2 cellular contexts compared by ENCODE assay signal in the genomic region with DNA sequence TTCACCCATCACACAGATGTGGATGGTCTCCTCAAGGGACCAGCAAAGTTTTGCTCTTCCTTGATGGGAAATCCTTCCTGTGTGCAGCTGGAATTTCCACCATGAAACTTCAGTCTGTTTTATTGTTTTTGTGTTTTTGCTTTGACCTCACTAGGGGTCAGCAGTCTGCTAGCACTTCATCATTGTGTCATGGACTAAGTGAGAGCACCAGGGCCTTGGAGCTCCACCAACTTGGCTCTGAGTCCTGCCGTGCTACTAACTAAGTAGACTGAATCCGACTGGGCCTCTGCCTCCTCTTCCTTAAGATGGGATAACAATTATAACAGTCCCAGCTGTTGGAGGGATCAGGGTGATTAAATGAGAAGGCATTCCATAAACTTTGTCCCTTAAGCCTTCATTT.
TF ChIP-seq lines count a peak whose summit lies in the region.

No MANE protein-coding gene starts in this region.

TF ChIP-seq in H1, 55 proteins besides CTCF, POLR2A, EP300 and RAD21 (continued from another document):
- TF ChIP-seq, protein P1, sequence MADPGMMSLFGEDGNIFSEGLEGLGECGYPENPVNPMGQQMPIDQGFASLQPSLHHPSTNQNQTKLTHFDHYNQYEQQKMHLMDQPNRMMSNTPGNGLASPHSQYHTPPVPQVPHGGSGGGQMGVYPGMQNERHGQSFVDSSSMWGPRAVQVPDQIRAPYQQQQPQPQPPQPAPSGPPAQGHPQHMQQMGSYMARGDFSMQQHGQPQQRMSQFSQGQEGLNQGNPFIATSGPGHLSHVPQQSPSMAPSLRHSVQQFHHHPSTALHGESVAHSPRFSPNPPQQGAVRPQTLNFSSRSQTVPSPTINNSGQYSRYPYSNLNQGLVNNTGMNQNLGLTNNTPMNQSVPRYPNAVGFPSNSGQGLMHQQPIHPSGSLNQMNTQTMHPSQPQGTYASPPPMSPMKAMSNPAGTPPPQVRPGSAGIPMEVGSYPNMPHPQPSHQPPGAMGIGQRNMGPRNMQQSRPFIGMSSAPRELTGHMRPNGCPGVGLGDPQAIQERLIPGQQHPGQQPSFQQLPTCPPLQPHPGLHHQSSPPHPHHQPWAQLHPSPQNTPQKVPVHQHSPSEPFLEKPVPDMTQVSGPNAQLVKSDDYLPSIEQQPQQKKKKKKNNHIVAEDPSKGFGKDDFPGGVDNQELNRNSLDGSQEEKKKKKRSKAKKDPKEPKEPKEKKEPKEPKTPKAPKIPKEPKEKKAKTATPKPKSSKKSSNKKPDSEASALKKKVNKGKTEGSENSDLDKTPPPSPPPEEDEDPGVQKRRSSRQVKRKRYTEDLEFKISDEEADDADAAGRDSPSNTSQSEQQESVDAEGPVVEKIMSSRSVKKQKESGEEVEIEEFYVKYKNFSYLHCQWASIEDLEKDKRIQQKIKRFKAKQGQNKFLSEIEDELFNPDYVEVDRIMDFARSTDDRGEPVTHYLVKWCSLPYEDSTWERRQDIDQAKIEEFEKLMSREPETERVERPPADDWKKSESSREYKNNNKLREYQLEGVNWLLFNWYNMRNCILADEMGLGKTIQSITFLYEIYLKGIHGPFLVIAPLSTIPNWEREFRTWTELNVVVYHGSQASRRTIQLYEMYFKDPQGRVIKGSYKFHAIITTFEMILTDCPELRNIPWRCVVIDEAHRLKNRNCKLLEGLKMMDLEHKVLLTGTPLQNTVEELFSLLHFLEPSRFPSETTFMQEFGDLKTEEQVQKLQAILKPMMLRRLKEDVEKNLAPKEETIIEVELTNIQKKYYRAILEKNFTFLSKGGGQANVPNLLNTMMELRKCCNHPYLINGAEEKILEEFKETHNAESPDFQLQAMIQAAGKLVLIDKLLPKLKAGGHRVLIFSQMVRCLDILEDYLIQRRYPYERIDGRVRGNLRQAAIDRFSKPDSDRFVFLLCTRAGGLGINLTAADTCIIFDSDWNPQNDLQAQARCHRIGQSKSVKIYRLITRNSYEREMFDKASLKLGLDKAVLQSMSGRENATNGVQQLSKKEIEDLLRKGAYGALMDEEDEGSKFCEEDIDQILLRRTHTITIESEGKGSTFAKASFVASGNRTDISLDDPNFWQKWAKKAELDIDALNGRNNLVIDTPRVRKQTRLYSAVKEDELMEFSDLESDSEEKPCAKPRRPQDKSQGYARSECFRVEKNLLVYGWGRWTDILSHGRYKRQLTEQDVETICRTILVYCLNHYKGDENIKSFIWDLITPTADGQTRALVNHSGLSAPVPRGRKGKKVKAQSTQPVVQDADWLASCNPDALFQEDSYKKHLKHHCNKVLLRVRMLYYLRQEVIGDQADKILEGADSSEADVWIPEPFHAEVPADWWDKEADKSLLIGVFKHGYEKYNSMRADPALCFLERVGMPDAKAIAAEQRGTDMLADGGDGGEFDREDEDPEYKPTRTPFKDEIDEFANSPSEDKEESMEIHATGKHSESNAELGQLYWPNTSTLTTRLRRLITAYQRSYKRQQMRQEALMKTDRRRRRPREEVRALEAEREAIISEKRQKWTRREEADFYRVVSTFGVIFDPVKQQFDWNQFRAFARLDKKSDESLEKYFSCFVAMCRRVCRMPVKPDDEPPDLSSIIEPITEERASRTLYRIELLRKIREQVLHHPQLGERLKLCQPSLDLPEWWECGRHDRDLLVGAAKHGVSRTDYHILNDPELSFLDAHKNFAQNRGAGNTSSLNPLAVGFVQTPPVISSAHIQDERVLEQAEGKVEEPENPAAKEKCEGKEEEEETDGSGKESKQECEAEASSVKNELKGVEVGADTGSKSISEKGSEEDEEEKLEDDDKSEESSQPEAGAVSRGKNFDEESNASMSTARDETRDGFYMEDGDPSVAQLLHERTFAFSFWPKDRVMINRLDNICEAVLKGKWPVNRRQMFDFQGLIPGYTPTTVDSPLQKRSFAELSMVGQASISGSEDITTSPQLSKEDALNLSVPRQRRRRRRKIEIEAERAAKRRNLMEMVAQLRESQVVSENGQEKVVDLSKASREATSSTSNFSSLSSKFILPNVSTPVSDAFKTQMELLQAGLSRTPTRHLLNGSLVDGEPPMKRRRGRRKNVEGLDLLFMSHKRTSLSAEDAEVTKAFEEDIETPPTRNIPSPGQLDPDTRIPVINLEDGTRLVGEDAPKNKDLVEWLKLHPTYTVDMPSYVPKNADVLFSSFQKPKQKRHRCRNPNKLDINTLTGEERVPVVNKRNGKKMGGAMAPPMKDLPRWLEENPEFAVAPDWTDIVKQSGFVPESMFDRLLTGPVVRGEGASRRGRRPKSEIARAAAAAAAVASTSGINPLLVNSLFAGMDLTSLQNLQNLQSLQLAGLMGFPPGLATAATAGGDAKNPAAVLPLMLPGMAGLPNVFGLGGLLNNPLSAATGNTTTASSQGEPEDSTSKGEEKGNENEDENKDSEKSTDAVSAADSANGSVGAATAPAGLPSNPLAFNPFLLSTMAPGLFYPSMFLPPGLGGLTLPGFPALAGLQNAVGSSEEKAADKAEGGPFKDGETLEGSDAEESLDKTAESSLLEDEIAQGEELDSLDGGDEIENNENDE (IDR thresholded peaks at IDR 0.05; ENCODE audit: insufficient replicate concordance, low read length): no peak
- TF ChIP-seq SIRT6 (IDR thresholded peaks at IDR 0.05; ENCODE audit: low read length): no peak
- TF ChIP-seq BCL11A (IDR thresholded peaks at IDR 0.05; ENCODE audit: low read depth in 2 of 2, low read length in 2 of 2): no peak
- TF ChIP-seq POLR2AphosphoS5 (IDR thresholded peaks at IDR 0.05; ENCODE audit: low read depth, low read length): no peak
- no peak for TF ChIP-seq SIX5 (IDR thresholded peaks at IDR 0.05; ENCODE audit: low read depth, low read length)
- TF ChIP-seq PHF8 (conservative IDR thresholded peaks at IDR 0.05; ENCODE audit: low read depth, low read length): no peak
- TF ChIP-seq GABPA (IDR thresholded peaks at IDR 0.05; ENCODE audit: borderline replicate concordance, insufficient read depth, low read length): no peak
- no peak for TF ChIP-seq CEBPB (IDR thresholded peaks at IDR 0.05; ENCODE audit: low read depth, low read length)
- TF ChIP-seq FOSL1 (IDR thresholded peaks at IDR 0.05; ENCODE audit: insufficient read depth, low read depth, low read length): no peak
- TF ChIP-seq CBX8 (IDR thresholded peaks at IDR 0.05; ENCODE audit: borderline replicate concordance, low read depth, low read length): no peak
- TF ChIP-seq POU5F1 (IDR thresholded peaks at IDR 0.05; ENCODE audit: low read depth, low read length): no peak

TF ChIP-seq in HepG2, 621 proteins besides CTCF, POLR2A, EP300 and RAD21:
- TF ChIP-seq, protein P2, sequence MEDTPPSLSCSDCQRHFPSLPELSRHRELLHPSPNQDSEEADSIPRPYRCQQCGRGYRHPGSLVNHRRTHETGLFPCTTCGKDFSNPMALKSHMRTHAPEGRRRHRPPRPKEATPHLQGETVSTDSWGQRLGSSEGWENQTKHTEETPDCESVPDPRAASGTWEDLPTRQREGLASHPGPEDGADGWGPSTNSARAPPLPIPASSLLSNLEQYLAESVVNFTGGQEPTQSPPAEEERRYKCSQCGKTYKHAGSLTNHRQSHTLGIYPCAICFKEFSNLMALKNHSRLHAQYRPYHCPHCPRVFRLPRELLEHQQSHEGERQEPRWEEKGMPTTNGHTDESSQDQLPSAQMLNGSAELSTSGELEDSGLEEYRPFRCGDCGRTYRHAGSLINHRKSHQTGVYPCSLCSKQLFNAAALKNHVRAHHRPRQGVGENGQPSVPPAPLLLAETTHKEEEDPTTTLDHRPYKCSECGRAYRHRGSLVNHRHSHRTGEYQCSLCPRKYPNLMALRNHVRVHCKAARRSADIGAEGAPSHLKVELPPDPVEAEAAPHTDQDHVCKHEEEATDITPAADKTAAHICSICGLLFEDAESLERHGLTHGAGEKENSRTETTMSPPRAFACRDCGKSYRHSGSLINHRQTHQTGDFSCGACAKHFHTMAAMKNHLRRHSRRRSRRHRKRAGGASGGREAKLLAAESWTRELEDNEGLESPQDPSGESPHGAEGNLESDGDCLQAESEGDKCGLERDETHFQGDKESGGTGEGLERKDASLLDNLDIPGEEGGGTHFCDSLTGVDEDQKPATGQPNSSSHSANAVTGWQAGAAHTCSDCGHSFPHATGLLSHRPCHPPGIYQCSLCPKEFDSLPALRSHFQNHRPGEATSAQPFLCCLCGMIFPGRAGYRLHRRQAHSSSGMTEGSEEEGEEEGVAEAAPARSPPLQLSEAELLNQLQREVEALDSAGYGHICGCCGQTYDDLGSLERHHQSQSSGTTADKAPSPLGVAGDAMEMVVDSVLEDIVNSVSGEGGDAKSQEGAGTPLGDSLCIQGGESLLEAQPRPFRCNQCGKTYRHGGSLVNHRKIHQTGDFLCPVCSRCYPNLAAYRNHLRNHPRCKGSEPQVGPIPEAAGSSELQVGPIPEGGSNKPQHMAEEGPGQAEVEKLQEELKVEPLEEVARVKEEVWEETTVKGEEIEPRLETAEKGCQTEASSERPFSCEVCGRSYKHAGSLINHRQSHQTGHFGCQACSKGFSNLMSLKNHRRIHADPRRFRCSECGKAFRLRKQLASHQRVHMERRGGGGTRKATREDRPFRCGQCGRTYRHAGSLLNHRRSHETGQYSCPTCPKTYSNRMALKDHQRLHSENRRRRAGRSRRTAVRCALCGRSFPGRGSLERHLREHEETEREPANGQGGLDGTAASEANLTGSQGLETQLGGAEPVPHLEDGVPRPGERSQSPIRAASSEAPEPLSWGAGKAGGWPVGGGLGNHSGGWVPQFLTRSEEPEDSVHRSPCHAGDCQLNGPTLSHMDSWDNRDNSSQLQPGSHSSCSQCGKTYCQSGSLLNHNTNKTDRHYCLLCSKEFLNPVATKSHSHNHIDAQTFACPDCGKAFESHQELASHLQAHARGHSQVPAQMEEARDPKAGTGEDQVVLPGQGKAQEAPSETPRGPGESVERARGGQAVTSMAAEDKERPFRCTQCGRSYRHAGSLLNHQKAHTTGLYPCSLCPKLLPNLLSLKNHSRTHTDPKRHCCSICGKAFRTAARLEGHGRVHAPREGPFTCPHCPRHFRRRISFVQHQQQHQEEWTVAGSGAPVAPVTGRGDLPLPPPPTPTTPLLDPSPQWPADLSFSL (CRISPR knock-in tag; IDR thresholded peaks at IDR 0.05): no peak
- TF ChIP-seq, protein P3, sequence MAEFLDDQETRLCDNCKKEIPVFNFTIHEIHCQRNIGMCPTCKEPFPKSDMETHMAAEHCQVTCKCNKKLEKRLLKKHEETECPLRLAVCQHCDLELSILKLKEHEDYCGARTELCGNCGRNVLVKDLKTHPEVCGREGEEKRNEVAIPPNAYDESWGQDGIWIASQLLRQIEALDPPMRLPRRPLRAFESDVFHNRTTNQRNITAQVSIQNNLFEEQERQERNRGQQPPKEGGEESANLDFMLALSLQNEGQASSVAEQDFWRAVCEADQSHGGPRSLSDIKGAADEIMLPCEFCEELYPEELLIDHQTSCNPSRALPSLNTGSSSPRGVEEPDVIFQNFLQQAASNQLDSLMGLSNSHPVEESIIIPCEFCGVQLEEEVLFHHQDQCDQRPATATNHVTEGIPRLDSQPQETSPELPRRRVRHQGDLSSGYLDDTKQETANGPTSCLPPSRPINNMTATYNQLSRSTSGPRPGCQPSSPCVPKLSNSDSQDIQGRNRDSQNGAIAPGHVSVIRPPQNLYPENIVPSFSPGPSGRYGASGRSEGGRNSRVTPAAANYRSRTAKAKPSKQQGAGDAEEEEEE (CRISPR knock-in tag; IDR thresholded peaks at IDR 0.05; ENCODE audit: borderline replicate concordance): no peak
- no peak for TF ChIP-seq ZNF138 (CRISPR knock-in tag; IDR thresholded peaks at IDR 0.05; ENCODE audit: low read depth)
- no peak for TF ChIP-seq HIVEP1 (CRISPR knock-in tag; IDR thresholded peaks at IDR 0.05)
- TF ChIP-seq ZNF552 (CRISPR knock-in tag; IDR thresholded peaks at IDR 0.05; ENCODE audit: borderline replicate concordance): no peak
- TF ChIP-seq, protein P4, sequence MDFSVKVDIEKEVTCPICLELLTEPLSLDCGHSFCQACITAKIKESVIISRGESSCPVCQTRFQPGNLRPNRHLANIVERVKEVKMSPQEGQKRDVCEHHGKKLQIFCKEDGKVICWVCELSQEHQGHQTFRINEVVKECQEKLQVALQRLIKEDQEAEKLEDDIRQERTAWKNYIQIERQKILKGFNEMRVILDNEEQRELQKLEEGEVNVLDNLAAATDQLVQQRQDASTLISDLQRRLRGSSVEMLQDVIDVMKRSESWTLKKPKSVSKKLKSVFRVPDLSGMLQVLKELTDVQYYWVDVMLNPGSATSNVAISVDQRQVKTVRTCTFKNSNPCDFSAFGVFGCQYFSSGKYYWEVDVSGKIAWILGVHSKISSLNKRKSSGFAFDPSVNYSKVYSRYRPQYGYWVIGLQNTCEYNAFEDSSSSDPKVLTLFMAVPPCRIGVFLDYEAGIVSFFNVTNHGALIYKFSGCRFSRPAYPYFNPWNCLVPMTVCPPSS (IDR thresholded peaks at IDR 0.05): no peak
- TF ChIP-seq, protein P5, sequence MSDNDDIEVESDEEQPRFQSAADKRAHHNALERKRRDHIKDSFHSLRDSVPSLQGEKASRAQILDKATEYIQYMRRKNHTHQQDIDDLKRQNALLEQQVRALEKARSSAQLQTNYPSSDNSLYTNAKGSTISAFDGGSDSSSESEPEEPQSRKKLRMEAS (IDR thresholded peaks at IDR 0.05): no peak
- no peak for TF ChIP-seq ZNF24 (IDR thresholded peaks at IDR 0.05)
